In genomic region chr16:5615868-5616642, GRCh38 we compare ENCODE assay signal across 1 cellular context.
TF ChIP-seq lines count a peak whose summit lies in the region.

No MANE protein-coding gene starts in this region.

TF ChIP-seq in GM12878, 131 proteins besides CTCF, POLR2A, EP300 and RAD21 (continued from another document):
- TF ChIP-seq ELK1 (IDR thresholded peaks at IDR 0.05; ENCODE audit: low read depth, low read length) (no peak), SP1 (IDR thresholded peaks at IDR 0.05; ENCODE audit: low read depth, low read length) (no peak), SMC3 (IDR thresholded peaks at IDR 0.05; ENCODE audit: borderline replicate concordance, low read length) (peak; percentile 50), MXI1 (IDR thresholded peaks at IDR 0.05; ENCODE audit: low read depth, low read length) (no peak), IKZF1 (conservative IDR thresholded peaks at IDR 0.05) (peak; percentile 58), GATAD2B (conservative IDR thresholded peaks at IDR 0.05; ENCODE audit: low read depth) (0 out of 2 replicates have a peak, but pooled peaks have one; percentile 24), SPI1 (IDR thresholded peaks at IDR 0.05; ENCODE audit: borderline replicate concordance, insufficient read depth, low read depth, low read length) (peak; percentile 18; the same call in 1 of the 2 replicates)
